In genomic region chr5:135529576-135529975, GRCh38 we compare ENCODE assay signal across 5 cellular contexts. TPM values are rescaled to one million over a fixed set of nuclear protein-coding genes. Genes with fewer than 3 reads are reported as not detected.
"Had no signal": no experiment of that assay in that cellular context is flagged by ENCODE, and none has a peak within 500 bp of the region (broad histone marks: within the 10 kb centered on the region; RNA-seq: fewer than 3 reads in every experiment).

No MANE protein-coding gene starts in this region.

RNA-seq across cellular contexts. Expression of gene NEUROG1, which starts 6.2 kb away (rescaled TPM):
- total RNA-seq: HepG2, HT-29, HT1080, IMR-90 had no signal
- polyA plus RNA-seq: HepG2, IgD-negative memory B cell, IMR-90 had no signal

RNA-seq across cellular contexts. Expression of gene CXCL14, which starts 49.2 kb away (rescaled TPM):
- total RNA-seq: HepG2, HT-29, HT1080, IMR-90 had no signal
- polyA plus RNA-seq: HepG2, IgD-negative memory B cell, IMR-90 had no signal
